20 cellular contexts compared by ENCODE assay signal in genomic region chr7:90611115-90611514, GRCh38. TPM values are rescaled to one million over a fixed set of nuclear protein-coding genes. Genes with fewer than 3 reads are reported as not detected.
DNase-seq lines count a peak whose midpoint lies in the region; ATAC-seq and TF ChIP-seq lines count a peak whose summit lies in the region.
"Had no signal": no experiment of that assay in that cellular context is flagged by ENCODE, and none has a peak within 500 bp of the region (broad histone marks: within the 10 kb centered on the region; RNA-seq: fewer than 3 reads in every experiment).

No MANE protein-coding gene starts in this region.

- H3K27ac Mint-ChIP-seq in activated B cell treated with CpG ODN at 0.5 μM for 24 hours = peak overlapping the region; percentile 7
- H3K27ac Mint-ChIP-seq in stimulated activated memory B cell treated with anti-CD40 and anti-IgM and Interleukin-4, amounts not matched to agents 10 μg/mL and 1 μg/mL and 100 μg/mL, for 72 hours = peak overlapping the region; percentile 97
- H3K27ac Mint-ChIP-seq: CD4-positive, alpha-beta T cell; T-cell had no signal

- H3K36me3 ChIP-seq in PC-3 (ENCODE audit: low read depth, low read length) = no peaks in the 10 kb centered on the region
- H3K36me3 ChIP-seq: BE2C had no signal

- DNase-seq in DMS53 (lab: John Stamatoyannopoulos, UW) (peak; percentile 27), DMS53 treated with DMSO at 0.1 percent for 48 hours (lab: John Stamatoyannopoulos, UW; ENCODE audit: unreplicated experiment) (no peak), activated B cell treated with CpG ODN at 0.5 μM for 24 hours (no peak), DMS 273 treated with DMSO at 0.1 percent for 48 hours (lab: John Stamatoyannopoulos, UW) (no peak), PC-3 (no peak), T-helper 9 cell (no peak)
- DNase-seq: BE2C; CD4-positive, alpha-beta T cell; DND-41; GOT3; KG1; NCI-H146; NCI-H2081 treated with DMSO at 0.1 percent for 48 hours; NCI-H524; Right ventricle myocardium superior; T-cell had no signal

- no peak overlapping the region for H3K9ac ChIP-seq in PC-3 (ENCODE audit: low read length)

- no peak overlapping the region for H3K4me3 Mint-ChIP-seq in activated B cell treated with CpG ODN at 0.5 μM for 24 hours
- H3K4me3 Mint-ChIP-seq in stimulated activated memory B cell treated with anti-CD40 and anti-IgM and Interleukin-4, amounts not matched to agents 10 μg/mL and 1 μg/mL and 100 μg/mL, for 72 hours = peak overlapping the region; percentile 16
- H3K4me3 Mint-ChIP-seq: CD4-positive, alpha-beta T cell; T-cell had no signal

- peaks cover 12% of the 10 kb centered on the region for H3K4me1 ChIP-seq in PC-3 (ENCODE audit: insufficient read depth, low read length)
- H3K4me1 ChIP-seq: BE2C had no signal

- H3K9me2 ChIP-seq in PC-3 (replicated peaks; ENCODE audit: low read length) = no peaks in the 10 kb centered on the region

- H3K27ac ChIP-seq in PC-3 (ENCODE audit: low read length) = no peak overlapping the region
- H3K27ac ChIP-seq: 22Rv1, SK-N-MC had no signal

- no peaks in the 10 kb centered on the region for H3K9me3 ChIP-seq in PC-3 (ENCODE audit: low read length)
- H3K9me3 ChIP-seq: BE2C had no signal

- TF ChIP-seq CTCF in activated B cell treated with CpG ODN at 0.5 μM for 24 hours (IDR thresholded peaks at IDR 0.05) = no peak
- no peak for TF ChIP-seq CTCF in PC-3 (conservative IDR thresholded peaks at IDR 0.05; ENCODE audit: low read depth, low read length)

- no peaks in the 10 kb centered on the region for H3K9me3 Mint-ChIP-seq in activated B cell treated with CpG ODN at 0.5 μM for 24 hours
- no peaks in the 10 kb centered on the region for H3K9me3 Mint-ChIP-seq in stimulated activated memory B cell treated with anti-CD40 and anti-IgM and Interleukin-4, amounts not matched to agents 10 μg/mL and 1 μg/mL and 100 μg/mL, for 72 hours
- H3K9me3 Mint-ChIP-seq: CD4-positive, alpha-beta T cell; T-cell had no signal

- intact Hi-C loops in activated B cell treated with CpG ODN at 0.5 μM for 24 hours (cut with micrococcal nuclease) = no loop called here
- intact Hi-C loops in PC-3 (cut with micrococcal nuclease) = no loop called here

- no peak overlapping the region for H3K4me3 ChIP-seq in PC-3 (ENCODE audit: low read length)
- H3K4me3 ChIP-seq: SK-N-MC had no signal

- H3K36me3 Mint-ChIP-seq in activated B cell treated with CpG ODN at 0.5 μM for 24 hours (ENCODE audit: low read depth) = peaks cover 2% of the 10 kb centered on the region
- peaks cover 28% of the 10 kb centered on the region for H3K36me3 Mint-ChIP-seq in stimulated activated memory B cell treated with anti-CD40 and anti-IgM and Interleukin-4, amounts not matched to agents 10 μg/mL and 1 μg/mL and 100 μg/mL, for 72 hours
- H3K36me3 Mint-ChIP-seq: T-cell had no signal

- peaks cover 41% of the 10 kb centered on the region for H3K4me1 Mint-ChIP-seq in activated B cell treated with CpG ODN at 0.5 μM for 24 hours
- peaks cover 40% of the 10 kb centered on the region for H3K4me1 Mint-ChIP-seq in stimulated activated memory B cell treated with anti-CD40 and anti-IgM and Interleukin-4, amounts not matched to agents 10 μg/mL and 1 μg/mL and 100 μg/mL, for 72 hours

- H3K27me3 ChIP-seq in PC-3 (ENCODE audit: low read length) = no peaks in the 10 kb centered on the region
- H3K27me3 ChIP-seq: BE2C had no signal

- ATAC-seq in HG02885 (IDR thresholded peaks at IDR 0.05; ENCODE audit: poor library complexity, unreplicated experiment) = peak; percentile 41
- no peak for ATAC-seq in activated B cell treated with CpG ODN at 0.5 μM for 24 hours (ENCODE audit: low read depth)
- no peak for ATAC-seq in stimulated activated memory B cell treated with anti-CD40 and anti-IgM and Interleukin-4, amounts not matched to agents 10 μg/mL and 1 μg/mL and 100 μg/mL, for 72 hours
- ATAC-seq in PC-3 = no peak
- ATAC-seq: T-cell had no signal

- no peaks in the 10 kb centered on the region for H4K20me1 ChIP-seq in PC-3 (ENCODE audit: low read length)

- no peaks in the 10 kb centered on the region for H3K27me3 Mint-ChIP-seq in activated B cell treated with CpG ODN at 0.5 μM for 24 hours
- H3K27me3 Mint-ChIP-seq in stimulated activated memory B cell treated with anti-CD40 and anti-IgM and Interleukin-4, amounts not matched to agents 10 μg/mL and 1 μg/mL and 100 μg/mL, for 72 hours = no peaks in the 10 kb centered on the region
- H3K27me3 Mint-ChIP-seq: CD4-positive, alpha-beta T cell had no signal

- POLR2A ChIA-PET in activated B cell treated with CpG ODN at 0.5 μM for 24 hours (lab: Charles Lee) (interaction anchor here (1.0 kb wide), 1 partner anchor 14 kb away, joined by 3 read pairs; no protein-coding TSS in a partner anchor), PC-3 (lab: Charles Lee; ENCODE audit: unreplicated experiment) (no interaction called here)

- CTCF ChIA-PET in activated B cell treated with CpG ODN at 0.5 μM for 24 hours (lab: Charles Lee) = no interaction called here
- CTCF ChIA-PET in PC-3 (lab: Charles Lee) = no interaction called here

- H2AFZ ChIP-seq in PC-3 (ENCODE audit: low read length) = no peak overlapping the region

- no peaks in the 10 kb centered on the region for H3F3A ChIP-seq in PC-3 (ENCODE audit: low read length, unreplicated experiment)

- no TSS peak for BruUV-seq in PC-3 (replicated peaks; lab: Mats Ljungman, UMichigan)

- H3K4me2 ChIP-seq in PC-3 (ENCODE audit: low read length) = no peak overlapping the region

- 0 out of 2 replicates have a peak, but pooled peaks cover 6% of the 10 kb centered on the region for H3K79me2 ChIP-seq in PC-3 (ENCODE audit: low read length)

RNA-seq across cellular contexts. Expression of gene CDK14, which starts 15.0 kb away (rescaled TPM):
- total RNA-seq in activated B cell treated with CpG ODN at 0.5 μM for 24 hours (130 and 140 TPM in 2 replicates), PC-3 (2014; rRNA removed) (6.6 and 8.2 TPM in 2 replicates)

Comparison
In these comparisons a context has a peak if more than half of its experiments do, and no peak if none do; other contexts are left out.
1. RNA of gene CDK14, which starts 15.0 kb away (total RNA-seq): 130 to 140 TPM in activated B cell treated with CpG ODN at 0.5 μM for 24 hours; 6.6 to 8.2 TPM in PC-3; every median in the first group is over 10 times any median in the second.